Comparison of ENCODE assay signal across 15 cellular contexts in genomic region chr1:36625959-36626337, GRCh38.
"Had no signal": no experiment of that assay in that cellular context is flagged by ENCODE, and none has a peak within 500 bp of the region (broad histone marks: within the 10 kb centered on the region; RNA-seq: fewer than 3 reads in every experiment).

No MANE protein-coding gene starts in this region.

- ATAC-seq: activated CD4-positive, alpha-beta T cell treated with anti-CD3 and anti-CD28 coated beads for 36 hours; mucosa of descending colon; sciatic nerve; stimulated activated effector memory CD8-positive, alpha-beta T cell treated with anti-CD3 and anti-CD28 coated beads, Interleukin-12 subunit alpha, Interleukin-12 subunit beta, amount 100 ng/mL, for 72 hours had no signal

- DNase-seq: activated CD4-positive, alpha-beta T cell treated with anti-CD3 and anti-CD28 coated beads for 36 hours; activated CD4-positive, alpha-beta T cell treated with anti-CD3 and anti-CD28 coated beads, Interleukin-2, amount 50 U/mL, for 48 hours; activated gamma-delta T cell treated with Interleukin-2 at 50 U/mL for 16 hours; activated naive CD8-positive, alpha-beta T cell treated with anti-CD3 and anti-CD28 coated beads for 36 hours; activated T-cell treated with anti-CD3 and anti-CD28 coated beads for 4 hours; amniotic stem cell; mesenchymal stem cell; mucosa of descending colon; naive B cell; ovary; stimulated activated CD4-positive, alpha-beta T cell treated with anti-CD3 and anti-CD28 coated beads, Interleukin-4, amount 100 ng/mL, for 24 hours; stomach; testis had no signal
